Comparison of ENCODE assay signal across 1 cellular context in the genomic region with DNA sequence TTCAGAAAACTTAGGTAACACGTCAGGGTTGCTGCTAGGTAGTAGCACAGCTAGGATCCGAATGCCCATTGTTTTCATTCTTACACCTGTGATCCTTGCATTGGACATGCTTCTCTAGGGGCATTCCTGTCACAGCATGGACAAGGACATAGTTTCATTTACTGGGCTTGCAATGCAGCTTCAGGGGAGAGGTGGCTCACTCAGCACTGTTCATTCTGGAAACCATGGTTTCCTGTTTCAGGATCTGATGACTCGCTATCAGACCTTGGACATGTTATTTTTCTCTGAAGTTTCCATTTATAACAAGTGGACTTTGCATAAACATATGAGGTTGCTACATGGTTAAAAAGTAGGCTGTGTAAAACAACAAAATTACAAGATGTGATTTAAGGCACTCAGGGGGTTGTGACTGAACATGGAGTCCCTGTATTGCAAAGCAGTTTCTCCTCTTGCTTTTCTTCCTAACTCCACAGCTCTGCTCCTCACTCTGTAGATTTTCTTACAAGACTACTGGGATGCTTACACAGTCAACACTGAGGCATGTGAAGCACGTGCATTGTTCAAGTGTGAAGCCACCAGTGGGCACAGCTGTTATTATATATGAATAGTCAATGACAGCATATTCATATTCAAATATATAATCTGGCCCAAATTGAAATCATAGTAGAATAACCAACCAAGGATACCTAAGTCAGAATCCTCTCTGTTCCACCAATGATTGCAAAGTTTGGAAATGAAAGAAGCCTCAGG.
TF ChIP-seq lines count a peak whose summit lies in the region.

No MANE protein-coding gene starts in this region.

TF ChIP-seq in GM23338, 12 proteins besides CTCF, POLR2A, EP300 and RAD21 (continued from another document):
- TF ChIP-seq, protein P1, sequence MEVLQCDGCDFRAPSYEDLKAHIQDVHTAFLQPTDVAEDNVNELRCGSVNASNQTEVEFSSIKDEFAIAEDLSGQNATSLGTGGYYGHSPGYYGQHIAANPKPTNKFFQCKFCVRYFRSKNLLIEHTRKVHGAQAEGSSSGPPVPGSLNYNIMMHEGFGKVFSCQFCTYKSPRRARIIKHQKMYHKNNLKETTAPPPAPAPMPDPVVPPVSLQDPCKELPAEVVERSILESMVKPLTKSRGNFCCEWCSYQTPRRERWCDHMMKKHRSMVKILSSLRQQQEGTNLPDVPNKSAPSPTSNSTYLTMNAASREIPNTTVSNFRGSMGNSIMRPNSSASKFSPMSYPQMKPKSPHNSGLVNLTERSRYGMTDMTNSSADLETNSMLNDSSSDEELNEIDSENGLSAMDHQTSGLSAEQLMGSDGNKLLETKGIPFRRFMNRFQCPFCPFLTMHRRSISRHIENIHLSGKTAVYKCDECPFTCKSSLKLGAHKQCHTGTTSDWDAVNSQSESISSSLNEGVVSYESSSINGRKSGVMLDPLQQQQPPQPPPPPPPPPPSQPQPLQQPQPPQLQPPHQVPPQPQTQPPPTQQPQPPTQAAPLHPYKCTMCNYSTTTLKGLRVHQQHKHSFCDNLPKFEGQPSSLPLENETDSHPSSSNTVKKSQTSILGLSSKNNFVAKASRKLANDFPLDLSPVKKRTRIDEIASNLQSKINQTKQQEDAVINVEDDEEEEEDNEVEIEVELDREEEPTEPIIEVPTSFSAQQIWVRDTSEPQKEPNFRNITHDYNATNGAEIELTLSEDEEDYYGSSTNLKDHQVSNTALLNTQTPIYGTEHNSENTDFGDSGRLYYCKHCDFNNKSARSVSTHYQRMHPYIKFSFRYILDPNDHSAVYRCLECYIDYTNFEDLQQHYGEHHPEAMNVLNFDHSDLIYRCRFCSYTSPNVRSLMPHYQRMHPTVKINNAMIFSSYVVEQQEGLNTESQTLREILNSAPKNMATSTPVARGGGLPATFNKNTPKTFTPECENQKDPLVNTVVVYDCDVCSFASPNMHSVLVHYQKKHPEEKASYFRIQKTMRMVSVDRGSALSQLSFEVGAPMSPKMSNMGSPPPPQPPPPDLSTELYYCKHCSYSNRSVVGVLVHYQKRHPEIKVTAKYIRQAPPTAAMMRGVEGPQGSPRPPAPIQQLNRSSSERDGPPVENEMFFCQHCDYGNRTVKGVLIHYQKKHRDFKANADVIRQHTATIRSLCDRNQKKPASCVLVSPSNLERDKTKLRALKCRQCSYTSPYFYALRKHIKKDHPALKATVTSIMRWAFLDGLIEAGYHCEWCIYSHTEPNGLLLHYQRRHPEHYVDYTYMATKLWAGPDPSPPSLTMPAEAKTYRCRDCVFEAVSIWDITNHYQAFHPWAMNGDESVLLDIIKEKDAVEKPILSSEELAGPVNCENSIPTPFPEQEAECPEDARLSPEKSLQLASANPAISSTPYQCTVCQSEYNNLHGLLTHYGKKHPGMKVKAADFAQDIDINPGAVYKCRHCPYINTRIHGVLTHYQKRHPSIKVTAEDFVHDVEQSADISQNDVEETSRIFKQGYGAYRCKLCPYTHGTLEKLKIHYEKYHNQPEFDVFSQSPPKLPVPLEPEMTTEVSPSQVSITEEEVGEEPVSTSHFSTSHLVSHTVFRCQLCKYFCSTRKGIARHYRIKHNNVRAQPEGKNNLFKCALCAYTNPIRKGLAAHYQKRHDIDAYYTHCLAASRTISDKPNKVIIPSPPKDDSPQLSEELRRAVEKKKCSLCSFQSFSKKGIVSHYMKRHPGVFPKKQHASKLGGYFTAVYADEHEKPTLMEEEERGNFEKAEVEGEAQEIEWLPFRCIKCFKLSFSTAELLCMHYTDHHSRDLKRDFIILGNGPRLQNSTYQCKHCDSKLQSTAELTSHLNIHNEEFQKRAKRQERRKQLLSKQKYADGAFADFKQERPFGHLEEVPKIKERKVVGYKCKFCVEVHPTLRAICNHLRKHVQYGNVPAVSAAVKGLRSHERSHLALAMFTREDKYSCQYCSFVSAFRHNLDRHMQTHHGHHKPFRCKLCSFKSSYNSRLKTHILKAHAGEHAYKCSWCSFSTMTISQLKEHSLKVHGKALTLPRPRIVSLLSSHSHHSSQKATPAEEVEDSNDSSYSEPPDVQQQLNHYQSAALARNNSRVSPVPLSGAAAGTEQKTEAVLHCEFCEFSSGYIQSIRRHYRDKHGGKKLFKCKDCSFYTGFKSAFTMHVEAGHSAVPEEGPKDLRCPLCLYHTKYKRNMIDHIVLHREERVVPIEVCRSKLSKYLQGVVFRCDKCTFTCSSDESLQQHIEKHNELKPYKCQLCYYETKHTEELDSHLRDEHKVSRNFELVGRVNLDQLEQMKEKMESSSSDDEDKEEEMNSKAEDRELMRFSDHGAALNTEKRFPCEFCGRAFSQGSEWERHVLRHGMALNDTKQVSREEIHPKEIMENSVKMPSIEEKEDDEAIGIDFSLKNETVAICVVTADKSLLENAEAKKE (CRISPR knock-in tag; IDR thresholded peaks at IDR 0.05) = no peak
- no peak for TF ChIP-seq ZNF331 (CRISPR knock-in tag; IDR thresholded peaks at IDR 0.05; ENCODE audit: low read depth)
